31 cellular contexts compared by ENCODE assay signal in the genomic region with DNA sequence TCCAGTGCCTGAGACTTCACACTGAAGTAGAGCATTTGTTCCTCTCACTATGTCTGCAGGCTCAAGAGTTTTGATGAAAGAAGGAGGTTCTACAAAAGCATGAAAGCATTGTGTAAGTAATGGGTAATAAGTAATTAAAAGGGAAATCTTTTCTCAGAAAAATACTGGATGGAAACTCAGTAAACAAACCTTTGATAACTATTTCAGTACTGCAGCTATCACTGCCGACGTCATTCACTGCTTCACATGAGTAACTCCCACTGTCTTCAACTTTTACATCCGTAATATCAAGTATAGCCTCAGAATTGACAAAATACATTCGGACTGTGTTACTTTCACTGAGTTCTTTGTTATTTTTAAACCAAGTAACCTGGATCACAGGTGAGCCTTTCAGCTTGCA.
"Had no signal": no experiment of that assay in that cellular context is flagged by ENCODE, and none has a peak within 500 bp of the region (broad histone marks: within the 10 kb centered on the region; RNA-seq: fewer than 3 reads in every experiment).

No MANE protein-coding gene starts in this region.

- H3K4me1 ChIP-seq: parathyroid adenoma, right lobe of liver, sigmoid colon, spleen, suprapubic skin, testis, tibial artery, transverse colon, upper lobe of right lung, uterus had no signal

- H3K9me3 ChIP-seq: neutrophil, right atrium auricular region, right lobe of liver, spleen, suprapubic skin, testis, tibial artery, transverse colon, upper lobe of right lung, uterus had no signal

- DNase-seq: naive B cell; naive thymus-derived CD8-positive, alpha-beta T cell; nephron progenitor cell; nucleus accumbens; posterior cingulate gyrus; retina; right lobe of liver; sigmoid colon; spleen; stimulated activated CD4-positive, alpha-beta T cell treated with anti-CD3 and anti-CD28 coated beads, Interleukin-12 subunit alpha, Interleukin-12 subunit beta, amount 100 ng/mL, for 4 hours; stimulated activated CD4-positive, alpha-beta T cell treated with anti-CD3 and anti-CD28 coated beads, Interleukin-1b, Interleukin-23, amount 100 ng/mL, for 48 hours; stimulated activated CD4-positive, alpha-beta T cell treated with anti-CD3 and anti-CD28 coated beads, Interleukin-4, amount 100 ng/mL, for 1 hour; stimulated activated CD4-positive, alpha-beta T cell treated with anti-CD3 and anti-CD28 coated beads, Interleukin-4, amount 100 ng/mL, for 4 hours; stimulated activated CD8-positive, alpha-beta memory T cell treated with anti-CD3 and anti-CD28 coated beads, Interleukin-4, amount 100 ng/mL, for 48 hours; stimulated activated naive CD4-positive, alpha-beta T cell; stimulated activated naive CD8-positive, alpha-beta T cell treated with anti-CD3 and anti-CD28 coated beads, Interleukin-15, amount 100 ng/mL, for 72 hours; stimulated activated naive CD8-positive, alpha-beta T cell treated with anti-CD3 and anti-CD28 coated beads, Interleukin-15, Interleukin-2, amounts not matched to agents 100 U/mL and 50 U/mL, for 24 hours; substantia nigra; testis; tibial artery; transverse colon; upper lobe of right lung; uterus had no signal

- H3K36me3 ChIP-seq: neutrophil, right lobe of liver, sigmoid colon, suprapubic skin, tibial artery, transverse colon, upper lobe of right lung, uterus had no signal

- H3K27me3 ChIP-seq: right atrium auricular region, right lobe of liver, sigmoid colon, spleen, suprapubic skin, testis, tibial artery, transverse colon, upper lobe of right lung, uterus had no signal

- H3K9ac ChIP-seq: parathyroid adenoma had no signal

- H3K4me3 ChIP-seq: right atrium auricular region, right lobe of liver, sigmoid colon, skin epidermis, smooth muscle cell, spleen, suprapubic skin, testis, tibial artery, transverse colon, upper lobe of right lung, uterus had no signal

- H3K27ac ChIP-seq: neutrophil, parathyroid adenoma, right lobe of liver, sigmoid colon, skin epidermis, spleen, suprapubic skin, testis, tibial artery, transverse colon, upper lobe of right lung, uterus had no signal

- ATAC-seq: naive thymus-derived CD8-positive, alpha-beta T cell; natural killer cell treated with Interleukin-12 subunit alpha and Interleukin-12 subunit beta and Interleukin-15 and Interleukin-18, amount 100 ng/mL, for 72 hours; right lobe of liver; stimulated activated memory B cell treated with anti-CD40 and anti-IgM and Interleukin-4, amounts not matched to agents 10 μg/mL and 1 μg/mL and 100 μg/mL, for 72 hours; stimulated activated naive CD8-positive, alpha-beta T cell treated with anti-CD3 and anti-CD28 coated beads, Interleukin-15, amount 100 ng/mL, for 72 hours; stimulated activated naive CD8-positive, alpha-beta T cell treated with anti-CD3 and anti-CD28 coated beads, Interleukin-15, Interleukin-2, amounts not matched to agents 100 U/mL and 50 U/mL, for 24 hours; upper lobe of right lung had no signal
